In genomic region chr19:7488736-7489353, GRCh38 we compare ENCODE assay signal across 8 cellular contexts. TPM values are rescaled to one million over a fixed set of nuclear protein-coding genes. Genes with fewer than 3 reads are reported as not detected.
DNase-seq lines count a peak whose midpoint lies in the region; ATAC-seq and TF ChIP-seq lines count a peak whose summit lies in the region.

PEX11G (minus strand) TSS chr19:7489035; CDS start chr19:7489010, 25 bp downstream.

- TF ChIP-seq CTCF in 22Rv1 (IDR thresholded peaks at IDR 0.05) (no peak), RWPE1 (conservative IDR thresholded peaks at IDR 0.05; ENCODE audit: low read depth) (no peak), foreskin fibroblast (IDR thresholded peaks at IDR 0.05; ENCODE audit: low read depth, low read length) (no peak), neural crest cell (conservative IDR thresholded peaks at IDR 0.05) (no peak)

- H3K4me3 ChIP-seq in HUES6 (ENCODE audit: low read depth, low read length) (peak within 1 kb of the TSS; percentile 65), foreskin fibroblast (ENCODE audit: low read depth in 1 of 2, low read length in 2 of 2) (peak within 1 kb of the TSS; percentile 45 to 74)

- H3K27ac Mint-ChIP-seq in neural crest cell (ENCODE audit: unreplicated experiment): peak within 1 kb of the TSS; percentile 89
- H3K27ac Mint-ChIP-seq in stimulated activated naive CD8-positive, alpha-beta T cell treated with anti-CD3 and anti-CD28 coated beads, Interleukin-15, amount 100 ng/mL, for 72 hours: peak within 1 kb of the TSS; percentile 81 to 91

- H3K27ac ChIP-seq in 22Rv1: peak within 1 kb of the TSS; percentile 80
- H3K27ac ChIP-seq in HUES6 (ENCODE audit: low read depth, low read length): no peak within 1 kb of the TSS
- peak within 1 kb of the TSS; percentile 72 for H3K27ac ChIP-seq in RWPE1

- H3K4me1 Mint-ChIP-seq in neural crest cell: peaks cover 14% of the 10 kb centered on the region
- H3K4me1 Mint-ChIP-seq in stimulated activated naive CD8-positive, alpha-beta T cell treated with anti-CD3 and anti-CD28 coated beads, Interleukin-15, amount 100 ng/mL, for 72 hours: peaks cover 32% of the 10 kb centered on the region

- H3K9ac ChIP-seq in HUES6 (ENCODE audit: low read length): peak within 1 kb of the TSS; percentile 62

- H3K9me3 ChIP-seq in HUES6 (ENCODE audit: control insufficient read depth, insufficient read depth, low read depth, low read length): no peaks in the 10 kb centered on the region

- H3K4me3 Mint-ChIP-seq in neural crest cell: peak within 1 kb of the TSS; percentile 68
- peak within 1 kb of the TSS; percentile 84 to 86 for H3K4me3 Mint-ChIP-seq in stimulated activated naive CD8-positive, alpha-beta T cell treated with anti-CD3 and anti-CD28 coated beads, Interleukin-15, amount 100 ng/mL, for 72 hours

- H3K36me3 ChIP-seq in HUES6 (ENCODE audit: control insufficient read depth, insufficient read depth, low read length): no peaks in the 10 kb centered on the region

- DNase-seq in RWPE1 (ENCODE audit: low spot score) (peak; percentile 95), activated gamma-delta T cell treated with Interleukin-2 at 50 U/mL for 16 hours (peak; percentile 86), foreskin fibroblast (peak; percentile 85 to 96), neural crest cell (ENCODE audit: low read depth, low spot score) (peak; percentile 90)
- peak; percentile 89 for DNase-seq in stimulated activated naive CD8-positive, alpha-beta T cell treated with anti-CD3 and anti-CD28 coated beads, Interleukin-15, amount 100 ng/mL, for 72 hours

- H3K36me3 Mint-ChIP-seq in neural crest cell (ENCODE audit: low read depth): no peaks in the 10 kb centered on the region

- H3K4me1 ChIP-seq in HUES6 (ENCODE audit: control insufficient read depth, insufficient read depth, low read length): peaks cover 9% of the 10 kb centered on the region

- ATAC-seq in GM18907 (IDR thresholded peaks at IDR 0.05; ENCODE audit: unreplicated experiment): peak; percentile 73
- peak; percentile 84 for ATAC-seq in stimulated activated naive CD8-positive, alpha-beta T cell treated with anti-CD3 and anti-CD28 coated beads, Interleukin-15, amount 100 ng/mL, for 72 hours

- CTCF ChIA-PET in RWPE1 (lab: Yijun Ruan, JAX): no interaction called here

- POLR2A ChIA-PET in RWPE1 (lab: Yijun Ruan, JAX; ENCODE audit: low non-redundant PET): no interaction called here

- H3K27me3 ChIP-seq in HUES6 (ENCODE audit: control insufficient read depth, insufficient read depth, low read length): no peaks in the 10 kb centered on the region

- H3K27me3 Mint-ChIP-seq in neural crest cell (ENCODE audit: low read depth): no peaks in the 10 kb centered on the region
- peaks cover under 1% of the 10 kb centered on the region for H3K27me3 Mint-ChIP-seq in stimulated activated naive CD8-positive, alpha-beta T cell treated with anti-CD3 and anti-CD28 coated beads, Interleukin-15, amount 100 ng/mL, for 72 hours

- no peaks in the 10 kb centered on the region for H3K9me3 Mint-ChIP-seq in neural crest cell
- H3K9me3 Mint-ChIP-seq in stimulated activated naive CD8-positive, alpha-beta T cell treated with anti-CD3 and anti-CD28 coated beads, Interleukin-15, amount 100 ng/mL, for 72 hours: no peaks in the 10 kb centered on the region

RNA-seq across cellular contexts. Expression of gene PEX11G, which starts in this region (rescaled TPM):
- 2.3 and 3.4 TPM in 2 replicates for total RNA-seq in neural crest cell
